ENCODE assay signal across 19 cellular contexts in the genomic region with DNA sequence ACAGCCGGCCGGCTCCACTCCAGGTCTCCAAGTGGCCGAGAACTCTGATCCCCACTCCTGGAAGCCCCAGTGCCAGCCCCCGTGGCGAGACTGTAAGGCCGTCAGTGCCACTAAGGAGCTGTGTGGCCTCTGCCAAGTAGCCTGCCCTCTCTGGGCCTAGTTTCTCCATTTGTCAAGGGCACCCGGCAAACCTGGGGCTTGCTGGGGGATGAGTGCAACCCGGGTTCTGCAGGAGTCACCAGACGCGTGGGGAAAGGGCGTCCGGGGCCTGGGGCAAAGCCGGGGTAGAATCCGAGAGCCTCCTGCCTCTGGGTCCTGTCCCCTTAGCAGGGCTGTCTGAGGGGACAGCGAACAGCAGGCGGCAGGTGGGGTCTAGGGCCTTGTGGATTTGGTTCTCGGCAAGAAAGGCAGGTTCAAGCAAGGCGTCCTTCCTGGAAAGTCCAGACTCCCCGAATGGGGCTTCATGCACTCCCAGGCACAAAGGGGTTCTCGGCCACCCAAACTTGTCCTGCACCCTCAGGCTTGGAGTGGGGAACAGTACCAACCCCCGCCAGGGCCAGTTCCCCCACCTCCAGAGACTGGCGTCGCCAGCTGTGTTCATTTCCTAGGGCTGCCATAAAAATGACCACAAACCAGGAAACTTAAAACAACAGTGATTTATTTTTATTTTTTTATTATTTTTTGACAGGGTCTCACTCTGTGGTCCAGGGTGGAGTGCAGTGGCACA. TPM values are rescaled to one million over a fixed set of nuclear protein-coding genes. Genes with fewer than 3 reads are reported as not detected.
A peak's percentile ranks its signal among the peaks of the same experiment; 100 is the strongest.
DNase-seq lines count a peak whose midpoint lies in the region; ATAC-seq and TF ChIP-seq lines count a peak whose summit lies in the region.
"Had no signal": no experiment of that assay in that cellular context is flagged by ENCODE, and none has a peak within 500 bp of the region (broad histone marks: within the 10 kb centered on the region; RNA-seq: fewer than 3 reads in every experiment).

No MANE protein-coding gene starts in this region.

- WGBS in prostate gland = 70% methylated on average over 22 of the region's 23 CpGs

- no peak for TF ChIP-seq POLR2A in prostate gland (IDR thresholded peaks at IDR 0.05)

- H3K9me2 ChIP-seq in PC-9 (ENCODE audit: insufficient read depth) = no peaks in the 10 kb centered on the region

- DNase-seq in Calu3 (no peak), PC-9 (no peak), prostate gland (ENCODE audit: low spot score) (no peak), NCI-H524 (lab: John Stamatoyannopoulos, UW) (no peak), retina (no peak)
- no peak for DNase-seq in stimulated activated naive CD4-positive, alpha-beta T cell (lab: John Stamatoyannopoulos, UW)
- DNase-seq: activated CD4-positive, alpha-beta T cell treated with anti-CD3 and anti-CD28 coated beads, Interleukin-2, amount 10 ng/mL, durations not matched to agents 7 days and 5 days; activated naive CD8-positive, alpha-beta T cell treated with anti-CD3 and anti-CD28 coated beads, Interleukin-2, amount 10 ng/mL, durations not matched to agents 7 days and 5 days; CD4-positive, CD25-positive, alpha-beta regulatory T cell; left ventricle myocardium superior; NCI-H2029; RPMI8226; tibial artery had no signal

- H3K9me3 Mint-ChIP-seq in Calu3 (ENCODE audit: low read depth, unreplicated experiment) = no peaks in the 10 kb centered on the region
- no peaks in the 10 kb centered on the region for H3K9me3 Mint-ChIP-seq in dendritic cell treated with granulocyte-macrophage colony-stimulating factor and Interleukin-4, amounts not matched to agents 40 ng/mL and 50 ng/mL, for 4 days
- H3K9me3 Mint-ChIP-seq: activated CD4-positive, alpha-beta T cell treated with anti-CD3 and anti-CD28 coated beads, Interleukin-2, amount 10 ng/mL, durations not matched to agents 7 days and 5 days; activated naive CD8-positive, alpha-beta T cell treated with anti-CD3 and anti-CD28 coated beads, Interleukin-2, amount 10 ng/mL, durations not matched to agents 7 days and 5 days; activated T-helper 2 cell treated with anti-CD3 and anti-CD28 coated beads, Interferon-gamma antibody, Interleukin-2, Interleukin-4, amounts not matched to agents 10 μg/mL and 5 μg/mL and 100 μg/mL, durations not matched to agents 14 hours and 24 hours and 36 hours; CD4-positive, CD25-positive, alpha-beta regulatory T cell had no signal

- TF ChIP-seq CTCF in Calu3 (IDR thresholded peaks at IDR 0.05; ENCODE audit: unreplicated experiment) (no peak), PC-9 (conservative IDR thresholded peaks at IDR 0.05) (no peak), prostate gland (IDR thresholded peaks at IDR 0.05) (no peak)

- CTCF ChIA-PET in Calu3 (lab: Charles Lee) (no interaction called here), PC-9 (lab: Charles Lee) (interaction anchor here (0.6 kb wide), 1 partner anchor 56 kb away, joined by 3 read pairs; no protein-coding TSS in a partner anchor)

- BruUV-seq in Calu3 (replicated peaks; lab: Mats Ljungman, UMichigan) (no TSS peak), PC-9 (replicated peaks; lab: Mats Ljungman, UMichigan) (no TSS peak)

- H3K36me3 Mint-ChIP-seq in Calu3 (ENCODE audit: insufficient read depth, unreplicated experiment) = peaks cover 86% of the 10 kb centered on the region
- peaks cover 92% of the 10 kb centered on the region for H3K36me3 Mint-ChIP-seq in dendritic cell treated with granulocyte-macrophage colony-stimulating factor and Interleukin-4, amounts not matched to agents 40 ng/mL and 50 ng/mL, for 4 days (ENCODE audit: low read depth)
- H3K36me3 Mint-ChIP-seq: activated naive CD8-positive, alpha-beta T cell treated with anti-CD3 and anti-CD28 coated beads, Interleukin-2, amount 10 ng/mL, durations not matched to agents 7 days and 5 days had no signal

- intact Hi-C loops in Calu3 (cut with micrococcal nuclease; ENCODE audit: unreplicated experiment) = loop anchor here (5.0 kb wide), 1 partner anchor 56 kb away; a partner anchor contains a TSS
- intact Hi-C loops in PC-9 (cut with micrococcal nuclease; ENCODE audit: unreplicated experiment) = loop anchor here (5.0 to 10.0 kb wide), 4 partner anchors 144 to 537 kb away; a partner anchor contains a TSS
- intact Hi-C loops in dendritic cell treated with granulocyte-macrophage colony-stimulating factor and Interleukin-4, amounts not matched to agents 40 ng/mL and 50 ng/mL, for 4 days (cut with micrococcal nuclease) = no loop called here
- intact Hi-C loops in prostate gland (cut with DNase I) = loop anchor here (10.0 kb wide), 1 partner anchor 233 kb away; no protein-coding TSS in a partner anchor

- H3K4me3 ChIP-seq in PC-9 = no peak overlapping the region
- no peak overlapping the region for H3K4me3 ChIP-seq in prostate gland
- H3K4me3 ChIP-seq: tibial artery had no signal

- no peak overlapping the region for H2AFZ ChIP-seq in PC-9

- no peaks in the 10 kb centered on the region for H3K9me3 ChIP-seq in PC-9 (ENCODE audit: insufficient read depth, low read depth)
- H3K9me3 ChIP-seq in prostate gland = no peaks in the 10 kb centered on the region
- H3K9me3 ChIP-seq: tibial artery had no signal

- peak overlapping the region; percentile 80 for H3K27ac Mint-ChIP-seq in Calu3 (ENCODE audit: unreplicated experiment)
- H3K27ac Mint-ChIP-seq in dendritic cell treated with granulocyte-macrophage colony-stimulating factor and Interleukin-4, amounts not matched to agents 40 ng/mL and 50 ng/mL, for 4 days = peak overlapping the region; percentile 56
- H3K27ac Mint-ChIP-seq: activated CD4-positive, alpha-beta T cell treated with anti-CD3 and anti-CD28 coated beads, Interleukin-2, amount 10 ng/mL, durations not matched to agents 7 days and 5 days; activated naive CD8-positive, alpha-beta T cell treated with anti-CD3 and anti-CD28 coated beads, Interleukin-2, amount 10 ng/mL, durations not matched to agents 7 days and 5 days; activated T-helper 2 cell treated with anti-CD3 and anti-CD28 coated beads, Interferon-gamma antibody, Interleukin-2, Interleukin-4, amounts not matched to agents 10 μg/mL and 5 μg/mL and 100 μg/mL, durations not matched to agents 14 hours and 24 hours and 36 hours; stimulated activated memory B cell treated with anti-CD40 and anti-IgM and Interleukin-4, amounts not matched to agents 10 μg/mL and 1 μg/mL and 100 μg/mL, for 72 hours had no signal

- peak overlapping the region; percentile 78; the same call in 1 of the 2 replicates for H3K4me2 ChIP-seq in PC-9
- H3K4me2 ChIP-seq: KMS-11 had no signal

- H3K27me3 Mint-ChIP-seq in Calu3 (ENCODE audit: unreplicated experiment) = no peaks in the 10 kb centered on the region
- H3K27me3 Mint-ChIP-seq in dendritic cell treated with granulocyte-macrophage colony-stimulating factor and Interleukin-4, amounts not matched to agents 40 ng/mL and 50 ng/mL, for 4 days = no peaks in the 10 kb centered on the region
- H3K27me3 Mint-ChIP-seq: activated CD4-positive, alpha-beta T cell treated with anti-CD3 and anti-CD28 coated beads, Interleukin-2, amount 10 ng/mL, durations not matched to agents 7 days and 5 days; activated naive CD8-positive, alpha-beta T cell treated with anti-CD3 and anti-CD28 coated beads, Interleukin-2, amount 10 ng/mL, durations not matched to agents 7 days and 5 days; CD4-positive, CD25-positive, alpha-beta regulatory T cell; stimulated activated memory B cell treated with anti-CD40 and anti-IgM and Interleukin-4, amounts not matched to agents 10 μg/mL and 1 μg/mL and 100 μg/mL, for 72 hours had no signal

- H3K4me1 ChIP-seq in PC-9 (replicated peaks; ENCODE audit: insufficient read depth) = peaks cover 67% of the 10 kb centered on the region
- peaks cover 56% of the 10 kb centered on the region for H3K4me1 ChIP-seq in prostate gland (replicated peaks)

- POLR2A ChIA-PET in PC-9 (lab: Charles Lee; ENCODE audit: unreplicated experiment) = no interaction called here

- H3K36me3 ChIP-seq in PC-9 (ENCODE audit: low read depth) = 0 out of 2 replicates have a peak, but pooled peaks cover 5% of the 10 kb centered on the region
- no peaks in the 10 kb centered on the region for H3K36me3 ChIP-seq in prostate gland
- H3K36me3 ChIP-seq: tibial artery had no signal

- H3K27me3 ChIP-seq in PC-9 (ENCODE audit: insufficient read depth, low read depth) (no peaks in the 10 kb centered on the region), prostate gland (replicated peaks; ENCODE audit: insufficient read depth) (no peaks in the 10 kb centered on the region)
- H3K27me3 ChIP-seq: tibial artery had no signal

- peaks cover 73% of the 10 kb centered on the region for H3F3A ChIP-seq in PC-9 (ENCODE audit: insufficient read depth, low read depth)

- H4K20me1 ChIP-seq in PC-9 (ENCODE audit: insufficient read depth) = peaks cover 46% of the 10 kb centered on the region

- ATAC-seq in GM18498 (IDR thresholded peaks at IDR 0.05; ENCODE audit: unreplicated experiment) = no peak
- ATAC-seq: left ventricle myocardium superior; right cardiac atrium; stimulated activated memory B cell treated with anti-CD40 and anti-IgM and Interleukin-4, amounts not matched to agents 10 μg/mL and 1 μg/mL and 100 μg/mL, for 72 hours had no signal

- peaks cover 91% of the 10 kb centered on the region for H3K79me2 ChIP-seq in PC-9 (ENCODE audit: low read depth)

- peaks cover 88% of the 10 kb centered on the region for H3K4me1 Mint-ChIP-seq in Calu3 (ENCODE audit: low read depth, unreplicated experiment)
- H3K4me1 Mint-ChIP-seq in dendritic cell treated with granulocyte-macrophage colony-stimulating factor and Interleukin-4, amounts not matched to agents 40 ng/mL and 50 ng/mL, for 4 days (ENCODE audit: low read depth) = peaks cover 79% of the 10 kb centered on the region

- H3K27ac ChIP-seq in PC-9 (peak overlapping the region; percentile 66; the same call in 1 of the 2 replicates), prostate gland (peak overlapping the region; percentile 85 to 86)
- H3K27ac ChIP-seq: KMS-11 had no signal

- H3K4me3 Mint-ChIP-seq in Calu3 (ENCODE audit: low read depth, unreplicated experiment) = peak overlapping the region; percentile 35
- no peak overlapping the region for H3K4me3 Mint-ChIP-seq in dendritic cell treated with granulocyte-macrophage colony-stimulating factor and Interleukin-4, amounts not matched to agents 40 ng/mL and 50 ng/mL, for 4 days
- H3K4me3 Mint-ChIP-seq: activated CD4-positive, alpha-beta T cell treated with anti-CD3 and anti-CD28 coated beads, Interleukin-2, amount 10 ng/mL, durations not matched to agents 7 days and 5 days; activated naive CD8-positive, alpha-beta T cell treated with anti-CD3 and anti-CD28 coated beads, Interleukin-2, amount 10 ng/mL, durations not matched to agents 7 days and 5 days; stimulated activated memory B cell treated with anti-CD40 and anti-IgM and Interleukin-4, amounts not matched to agents 10 μg/mL and 1 μg/mL and 100 μg/mL, for 72 hours had no signal

RNA-seq across cellular contexts. Expression of a gene that starts 56.0 kb away (rescaled TPM):
- total RNA-seq in Calu3 (2022) = 325 and 348 TPM in 2 replicates
- 319 and 368 TPM in 2 replicates for total RNA-seq in PC-9 (2021)
- total RNA-seq in prostate gland = 100 to 1,000 TPM; 184 to 306 TPM
